ENCODE assay signal across 8 cellular contexts in genomic region chr3:16448691-16449090, GRCh38.
A peak's percentile ranks its signal among the peaks of the same experiment; 100 is the strongest.
DNase-seq lines count a peak whose midpoint lies in the region; ATAC-seq and TF ChIP-seq lines count a peak whose summit lies in the region.

No MANE protein-coding gene starts in this region.

- DNase-seq in NCI-H446 treated with DMSO at 0.1 percent for 48 hours (lab: John Stamatoyannopoulos, UW): peak; percentile 76
- DNase-seq in epithelial cell of esophagus (ENCODE audit: low read depth): peak; percentile 96
- DNase-seq in upper lobe of right lung: no peak
- no peak for DNase-seq in RPMI8226
- no peak for DNase-seq in Calu3
- DNase-seq in NCI-H2081 treated with DMSO at 0.1 percent for 48 hours (lab: John Stamatoyannopoulos, UW): no peak

- H3K9me3 Mint-ChIP-seq in nephron (no peaks in the 10 kb centered on the region), Calu3 (ENCODE audit: low read depth, unreplicated experiment) (no peaks in the 10 kb centered on the region)

- H3K4me3 ChIP-seq in epithelial cell of esophagus (ENCODE audit: low read length): no peak overlapping the region
- H3K4me3 ChIP-seq in upper lobe of right lung: no peak overlapping the region

- H3K27ac Mint-ChIP-seq in nephron (peak overlapping the region; percentile 91 to 97 (median 96)), Calu3 (ENCODE audit: unreplicated experiment) (no peak overlapping the region)

- CTCF ChIA-PET in Calu3 (lab: Charles Lee): no interaction called here

- H3K27me3 Mint-ChIP-seq in nephron (ENCODE audit: low read depth) (no peaks in the 10 kb centered on the region), Calu3 (ENCODE audit: unreplicated experiment) (peaks cover 22% of the 10 kb centered on the region)

- no TSS peak for BruUV-seq in Calu3 (replicated peaks; lab: Mats Ljungman, UMichigan)

- peak; percentile 40 for ATAC-seq in GM19455 (IDR thresholded peaks at IDR 0.05; ENCODE audit: unreplicated experiment)
- peak; percentile 54 for ATAC-seq in upper lobe of right lung

- no peak overlapping the region for H3K27ac ChIP-seq in upper lobe of right lung

- no peaks in the 10 kb centered on the region for H3K27me3 ChIP-seq in upper lobe of right lung

- H3K9me3 ChIP-seq in upper lobe of right lung: no peaks in the 10 kb centered on the region

- H3K4me3 Mint-ChIP-seq in nephron (peak overlapping the region; percentile 26 to 64 (median 52)), Calu3 (ENCODE audit: low read depth, unreplicated experiment) (no peak overlapping the region)

- H3K4me1 Mint-ChIP-seq in nephron (peaks cover 28% of the 10 kb centered on the region), Calu3 (ENCODE audit: low read depth, unreplicated experiment) (no peaks in the 10 kb centered on the region)

- intact Hi-C loops in upper lobe of right lung (cut with DNase I): no loop called here
- intact Hi-C loops in Calu3 (cut with micrococcal nuclease; ENCODE audit: unreplicated experiment): no loop called here

- TF ChIP-seq CTCF in epithelial cell of esophagus (IDR thresholded peaks at IDR 0.05; ENCODE audit: insufficient read depth, low read depth, low read length, missing control alignments): no peak
- no peak for TF ChIP-seq CTCF in nephron (IDR thresholded peaks at IDR 0.05; ENCODE audit: unreplicated experiment in 3 of 3)
- TF ChIP-seq CTCF in upper lobe of right lung (IDR thresholded peaks at IDR 0.05): no peak
- TF ChIP-seq CTCF in Calu3 (IDR thresholded peaks at IDR 0.05; ENCODE audit: unreplicated experiment): no peak

- H3K36me3 ChIP-seq in upper lobe of right lung: no peaks in the 10 kb centered on the region

- no peaks in the 10 kb centered on the region for H3K36me3 Mint-ChIP-seq in nephron (ENCODE audit: low read depth)
- no peaks in the 10 kb centered on the region for H3K36me3 Mint-ChIP-seq in Calu3 (ENCODE audit: insufficient read depth, unreplicated experiment)

- peaks cover 4% of the 10 kb centered on the region for H3K4me1 ChIP-seq in upper lobe of right lung

Comparison
In these comparisons a context has a peak if more than half of its experiments do, and no peak if none do; other contexts are left out.
1. DNase-seq: peak in NCI-H446 treated with DMSO at 0.1 percent for 48 hours (single experiment) and epithelial cell of esophagus (single experiment); none in upper lobe of right lung (single experiment), RPMI8226 (single experiment), Calu3 (single experiment) and NCI-H2081 treated with DMSO at 0.1 percent for 48 hours (single experiment).